Comparison of ENCODE assay signal across 8 cellular contexts in genomic region chr18:38545071-38545470, GRCh38.
DNase-seq lines count a peak whose midpoint lies in the region; ATAC-seq and TF ChIP-seq lines count a peak whose summit lies in the region.

No MANE protein-coding gene starts in this region.

- 79% methylated on average over 1 of the region's 1 CpG for WGBS in hepatocyte (ENCODE audit: low lambda C conversion rate, missing lambda C conversion rate)

- TF ChIP-seq CTCF in GM13976 (IDR thresholded peaks at IDR 0.05; ENCODE audit: borderline replicate concordance, control extremely low read depth, extremely low read depth, insufficient read depth, missing control alignments) (peak; percentile 40), hepatocyte (IDR thresholded peaks at IDR 0.05; ENCODE audit: poor library complexity) (peak; percentile 40)

- no peaks in the 10 kb centered on the region for H3K9me2 ChIP-seq in hepatocyte (replicated peaks; ENCODE audit: insufficient read depth)

- DNase-seq in DMS53 treated with DMSO at 0.1 percent for 48 hours (lab: John Stamatoyannopoulos, UW; ENCODE audit: unreplicated experiment) (peak; percentile 64), GM13976 (ENCODE audit: low spot score) (no peak), NCI-H226 (peak; percentile 1), hepatocyte (ENCODE audit: low spot score) (peak; percentile 52)
- no peak for DNase-seq in stimulated activated naive CD4-positive, alpha-beta T cell treated with Interleukin-2 at 50 U/mL for 16 hours (lab: John Stamatoyannopoulos, UW)

- H3K79me2 ChIP-seq in hepatocyte = no peaks in the 10 kb centered on the region

- in situ Hi-C loops in GM13976 (cut with MboI; ENCODE audit: low sequenced_read_pairs, unreplicated experiment) = no loop called here

- H3K36me3 ChIP-seq in hepatocyte (replicated peaks; ENCODE audit: insufficient read depth, low read depth) = no peaks in the 10 kb centered on the region

- no peaks in the 10 kb centered on the region for H3K4me1 ChIP-seq in hepatocyte (ENCODE audit: insufficient read depth)

- H3K27ac ChIP-seq in hepatocyte = no peak overlapping the region

- no peaks in the 10 kb centered on the region for H3K9me3 ChIP-seq in hepatocyte (ENCODE audit: low read depth)

- no peaks in the 10 kb centered on the region for H3K27me3 ChIP-seq in hepatocyte

- H3K4me3 ChIP-seq in hepatocyte = no peak overlapping the region

- ATAC-seq in HG02981 (IDR thresholded peaks at IDR 0.05; ENCODE audit: unreplicated experiment) = no peak
- ATAC-seq in GM18519 (IDR thresholded peaks at IDR 0.05; ENCODE audit: low FRiP score, unreplicated experiment) = no peak
- ATAC-seq in HG03108 (IDR thresholded peaks at IDR 0.05; ENCODE audit: unreplicated experiment) = no peak

- H4K20me1 ChIP-seq in hepatocyte (ENCODE audit: insufficient read depth, poor library complexity, severe bottlenecking) = no peaks in the 10 kb centered on the region

- H2AFZ ChIP-seq in hepatocyte = no peak overlapping the region

- no peak overlapping the region for H3K4me2 ChIP-seq in hepatocyte

Comparison
In these comparisons a context has a peak if more than half of its experiments do, and no peak if none do; other contexts are left out.
1. DNase-seq: peak in DMS53 treated with DMSO at 0.1 percent for 48 hours (single experiment), NCI-H226 (single experiment) and hepatocyte (single experiment); none in GM13976 (single experiment) and stimulated activated naive CD4-positive, alpha-beta T cell treated with Interleukin-2 at 50 U/mL for 16 hours (single experiment).